In the genomic region with DNA sequence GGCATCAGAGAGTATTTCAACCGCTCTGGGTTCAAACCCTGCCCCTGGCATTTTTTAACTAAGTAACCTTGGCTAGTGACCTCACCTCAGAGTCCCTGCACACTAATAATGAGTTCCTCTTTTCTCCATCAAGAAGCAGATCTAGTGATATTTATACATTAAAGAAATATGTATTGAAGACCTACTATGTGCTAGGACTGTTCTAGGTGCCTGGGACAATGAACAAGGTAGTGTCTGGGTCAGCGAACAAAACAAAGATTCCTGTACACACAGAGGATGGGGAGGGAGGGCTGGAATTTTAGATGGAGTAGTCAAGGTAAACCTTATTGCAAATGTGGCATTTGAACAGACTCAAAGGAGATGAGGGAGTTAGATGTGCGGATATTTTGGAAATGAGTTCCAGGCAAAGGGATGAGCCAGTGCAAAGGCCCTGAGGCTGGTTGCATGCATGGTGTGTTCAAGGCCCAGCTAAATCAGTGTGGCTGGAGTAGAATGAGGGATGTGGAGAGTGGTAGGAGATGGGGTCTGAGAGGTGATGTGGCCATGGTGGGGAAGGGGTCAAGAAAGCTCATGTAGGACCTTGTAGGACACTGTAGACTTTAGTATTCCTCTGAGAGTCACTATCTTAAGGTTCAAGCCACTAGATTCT, we compare ENCODE assay signal across 17 cellular contexts. TPM values are rescaled to one million over a fixed set of nuclear protein-coding genes. Genes with fewer than 3 reads are reported as not detected.
DNase-seq lines count a peak whose midpoint lies in the region; ATAC-seq, FAIRE-seq and TF ChIP-seq lines count a peak whose summit lies in the region.
"Had no signal": no experiment of that assay in that cellular context is flagged by ENCODE, and none has a peak within 500 bp of the region (broad histone marks: within the 10 kb centered on the region; RNA-seq: fewer than 3 reads in every experiment).

No MANE protein-coding gene starts in this region.

- peak overlapping the region; percentile 25 for H2BK120ac ChIP-seq in H1 (replicated peaks; ENCODE audit: low read depth, low read length)

- no peak for TF ChIP-seq POLR2A in GM12891 (IDR thresholded peaks at IDR 0.05; ENCODE audit: low read depth, low read length)
- no peak for TF ChIP-seq POLR2A in H1 (IDR thresholded peaks at IDR 0.05; ENCODE audit: control extremely low read depth in 1 of 2, low read depth in 2 of 2, low read length in 2 of 2)

- H3K79me1 ChIP-seq in H1 (ENCODE audit: low read depth, low read length), result peaks cover 2% of the 10 kb centered on the region; the same call in 1 of the 2 replicates

- peaks cover 12% of the 10 kb centered on the region for H3K23me2 ChIP-seq in H1 (ENCODE audit: low read depth, low read length)

- H3K27me3 ChIP-seq in MM.1S (replicated peaks; ENCODE audit: insufficient read depth, low read length) (no peaks in the 10 kb centered on the region), H1 (replicated peaks in 1 of 4; ENCODE audit: control insufficient read depth in 3 of 4, extremely low read depth in 1 of 4, insufficient read depth in 3 of 4, low read length in 3 of 4) (no peaks in the 10 kb centered on the region)
- H3K27me3 ChIP-seq: BE2C had no signal

- H3K36me3 ChIP-seq in MM.1S (replicated peaks; ENCODE audit: insufficient read depth, low read length), result no peaks in the 10 kb centered on the region
- peaks cover 0 to 35% (median 0%) of the 10 kb centered on the region in 4 experiments; a peak in 3 of 8 replicates for H3K36me3 ChIP-seq in H1 (ENCODE audit: control insufficient read depth in 2 of 4, insufficient read depth in 4 of 4, low read length in 3 of 4)
- H3K36me3 ChIP-seq: BE2C, HAP-1 had no signal

- CTCF ChIA-PET in H1 (lab: Charles Lee; ENCODE audit: partially characterized antibody), result interaction anchor here (1.3 to 2.2 kb wide), 3 partner anchors 11 to 97 kb away, joined by 5 to 7 read pairs (median 5); a partner anchor contains a TSS

- H2BK5ac ChIP-seq in H1 (ENCODE audit: low read depth, low read length), result peak overlapping the region; percentile 2; the same call in 1 of the 2 replicates

- H3K14ac ChIP-seq in H1 (ENCODE audit: insufficient read length), result no peak overlapping the region

- no peak for FAIRE-seq in GM12891 (lab: Jason Lieb, UNC)
- FAIRE-seq in H1 (lab: Jason Lieb, UNC), result no peak
- FAIRE-seq: A204.1 had no signal

- H3K9me3 ChIP-seq in MM.1S (replicated peaks; ENCODE audit: insufficient read depth, low read length) (no peaks in the 10 kb centered on the region), H1 (ENCODE audit: insufficient read depth in 2 of 2, low read depth in 1 of 2, low read length in 1 of 2) (no peaks in the 10 kb centered on the region)
- H3K9me3 ChIP-seq: BE2C, HAP-1 had no signal

- 94% methylated on average over 3 of the region's 3 CpGs; no CpG with 5 or more reads in 1 of the 2 experiments for WGBS in H1 (ENCODE audit: extremely low coverage in 1 of 2, insufficient coverage in 1 of 2, insufficient read length in 1 of 2, insufficient replicate concordance in 2 of 2, low coverage in 1 of 2, low lambda C conversion rate in 2 of 2, missing lambda C conversion rate in 1 of 2), 2 experiments

- peaks cover 28% of the 10 kb centered on the region for H3K4me1 Mint-ChIP-seq in progenitor cell of endocrine pancreas (ENCODE audit: low read depth)
- H3K4me1 Mint-ChIP-seq: CD8-positive, alpha-beta memory T cell had no signal

- H3K4me1 ChIP-seq in MM.1S (ENCODE audit: low read length), result peaks cover 43% of the 10 kb centered on the region
- peaks cover 23 to 42% (median 32%) of the 10 kb centered on the region in 4 experiments for H3K4me1 ChIP-seq in H1 (replicated peaks in 1 of 4; ENCODE audit: control insufficient read depth in 3 of 4, insufficient read depth in 4 of 4, low read length in 3 of 4)

- peak overlapping the region; percentile 24; the same call in 1 of the 2 replicates for H2BK20ac ChIP-seq in H1 (ENCODE audit: low read length)

- no peaks in the 10 kb centered on the region for H4K20me1 ChIP-seq in MM.1S (ENCODE audit: insufficient read depth, low read length)
- H4K20me1 ChIP-seq in H1 (replicated peaks in 1 of 2; ENCODE audit: control insufficient read depth in 1 of 2, insufficient read depth in 2 of 2, low read length in 2 of 2), result no peaks in the 10 kb centered on the region

- no peak overlapping the region; the same call in none of the 2 replicates for H2BK15ac ChIP-seq in H1 (ENCODE audit: low read length)

- H3K27me3 Mint-ChIP-seq in progenitor cell of endocrine pancreas, result no peaks in the 10 kb centered on the region

- POLR2A ChIA-PET in H1 (lab: Charles Lee; ENCODE audit: partially characterized antibody), result interaction anchor here (0.8 to 2.2 kb wide), 5 partner anchors 16 to 61 kb away, joined by 3 to 12 read pairs (median 4); no protein-coding TSS in a partner anchor

- no peak overlapping the region for H3K4me3 ChIP-seq in MM.1S (ENCODE audit: low read length)
- no peak overlapping the region for H3K4me3 ChIP-seq in H1 (ENCODE audit: extremely low read depth in 1 of 4, insufficient read depth in 2 of 4, low read depth in 3 of 4, low read length in 4 of 4)
- H3K4me3 ChIP-seq: GM23338, HAP-1 had no signal

- no peak overlapping the region for H4K8ac ChIP-seq in H1 (ENCODE audit: extremely low read depth, insufficient read depth, low read length)

- no peak overlapping the region for H3K27ac ChIP-seq in MM.1S (ENCODE audit: low read length)
- no peak overlapping the region for H3K27ac ChIP-seq in H1 (ENCODE audit: low read depth, low read length)
- H3K27ac ChIP-seq: C4-2B, HL-60 had no signal

- peaks cover 24% of the 10 kb centered on the region for H3F3A ChIP-seq in MM.1S (ENCODE audit: insufficient read depth, low read length)

- no peak overlapping the region for H3K4me3 Mint-ChIP-seq in progenitor cell of endocrine pancreas (ENCODE audit: low read depth)
- H3K4me3 Mint-ChIP-seq: CD8-positive, alpha-beta memory T cell; GM23338; HFFc6 had no signal

- no peak for TF ChIP-seq EP300 in H1 (IDR thresholded peaks at IDR 0.05; ENCODE audit: borderline replicate concordance in 1 of 2, low read depth in 2 of 2, low read length in 2 of 2)

- H3K18ac ChIP-seq in H1 (ENCODE audit: extremely low read depth, low read length), result peak overlapping the region; percentile 34; the same call in 1 of the 2 replicates

- H2AFZ ChIP-seq in MM.1S (ENCODE audit: low read length) (0 out of 2 replicates have a peak overlapping the region, but pooled peaks have one; percentile 57), H1 (ENCODE audit: low read length) (no peak overlapping the region)
- H2AFZ ChIP-seq: GM23338 had no signal

- H3K9ac ChIP-seq in MM.1S (ENCODE audit: low read length), result no peak overlapping the region
- H3K9ac ChIP-seq in H1 (replicated peaks in 1 of 4; ENCODE audit: extremely low read depth in 1 of 4, low read depth in 3 of 4, low read length in 3 of 4), result no peak overlapping the region

- H3K27ac Mint-ChIP-seq in progenitor cell of endocrine pancreas, result peak overlapping the region; percentile 75
- H3K27ac Mint-ChIP-seq: CD8-positive, alpha-beta memory T cell; GM23338; HFFc6 had no signal

- no peaks in the 10 kb centered on the region for H3K9me3 Mint-ChIP-seq in progenitor cell of endocrine pancreas (ENCODE audit: low read depth)
- H3K9me3 Mint-ChIP-seq: CD8-positive, alpha-beta memory T cell; HFFc6 had no signal

- peak overlapping the region; percentile 75 for H4K91ac ChIP-seq in H1 (replicated peaks; ENCODE audit: insufficient read length, low read length)

- H3K4me2 ChIP-seq in MM.1S (ENCODE audit: low read depth, low read length) (no peak overlapping the region), H1 (ENCODE audit: insufficient read depth in 1 of 2, low read depth in 2 of 2, low read length in 2 of 2) (no peak overlapping the region)
- H3K4me2 ChIP-seq: GM23338 had no signal

- peak overlapping the region; percentile 58 for H3K4ac ChIP-seq in H1 (replicated peaks; ENCODE audit: insufficient read length, low read depth, low read length)

- H3K79me2 ChIP-seq in MM.1S (ENCODE audit: low read length), result no peaks in the 10 kb centered on the region
- peaks cover 10 to 12% of the 10 kb centered on the region in 2 experiments for H3K79me2 ChIP-seq in H1 (ENCODE audit: control insufficient read depth in 1 of 2, insufficient read depth in 2 of 2, low read length in 2 of 2)

- ATAC-seq in GM21526 (IDR thresholded peaks at IDR 0.05; ENCODE audit: low FRiP score, unreplicated experiment), result no peak
- ATAC-seq: GM23338 had no signal

- H2BK12ac ChIP-seq in H1 (ENCODE audit: low read depth, low read length), result peak overlapping the region; percentile 86

- H2AK5ac ChIP-seq in H1 (ENCODE audit: low read depth, low read length), result peak overlapping the region; percentile 47; the same call in 1 of the 2 replicates

- no peaks in the 10 kb centered on the region for H3K36me3 Mint-ChIP-seq in progenitor cell of endocrine pancreas (ENCODE audit: insufficient read depth)
- H3K36me3 Mint-ChIP-seq: CD8-positive, alpha-beta memory T cell had no signal

- H3K56ac ChIP-seq in H1 (replicated peaks; ENCODE audit: insufficient read length, low read depth, low read length), result no peak overlapping the region

- TF ChIP-seq CTCF in MM.1S (IDR thresholded peaks at IDR 0.05; ENCODE audit: low read length), result no peak
- TF ChIP-seq CTCF in H1 (IDR thresholded peaks at IDR 0.05; ENCODE audit: control extremely low read depth in 1 of 3, insufficient read depth in 1 of 3, low read depth in 1 of 3, low read length in 3 of 3), result no peak
- TF ChIP-seq CTCF in progenitor cell of endocrine pancreas (IDR thresholded peaks at IDR 0.05; ENCODE audit: unreplicated experiment), result no peak

- DNase-seq in GM12891 (ENCODE audit: insufficient read length, low spot score) (no peak), MM.1S (no peak), H1 (ENCODE audit: low read depth in 1 of 2, low spot score in 2 of 2) (no peak), progenitor cell of endocrine pancreas (ENCODE audit: low spot score, unreplicated experiment) (no peak), COLO829 (ENCODE audit: low spot score) (no peak), NCI-H510A treated with DMSO at 0.1 percent for 48 hours (lab: John Stamatoyannopoulos, UW) (no peak)
- DNase-seq: BE2C; CD8-positive, alpha-beta memory T cell; DMS 273 treated with DMSO at 0.1 percent for 48 hours; HFFc6; KBM-7 had no signal

- no peak overlapping the region for H4K5ac ChIP-seq in H1 (ENCODE audit: insufficient read length, low read depth, low read length)

- H3K23ac ChIP-seq in H1 (ENCODE audit: insufficient read length), result no peak overlapping the region

- H3K9me2 ChIP-seq in MM.1S (replicated peaks; ENCODE audit: insufficient read depth, low read length), result no peaks in the 10 kb centered on the region

- TF ChIP-seq RAD21 in H1 (IDR thresholded peaks at IDR 0.05 in 1 of 2, conservative IDR thresholded peaks at IDR 0.05 in 1 of 2; ENCODE audit: low read depth in 2 of 2, low read length in 2 of 2), result no peak

RNA-seq across cellular contexts. Expression of a gene that starts 57.6 kb away (rescaled TPM):
- polyA plus RNA-seq in GM12891 (2012; ENCODE audit: low read depth, missing spikeins), result 0.18 TPM
- 246 TPM in 2 replicates for total RNA-seq in H1 (2021; fragmentation: NEBNext Ultra II Directional; extraction: Animal tissue kit (Norgen Biotek cat#: 25700))
- 176 and 280 TPM in 2 replicates for polyA plus RNA-seq in H1 (2011; rRNA removed)
- 156 TPM for polyA plus RNA-seq in H1 (2011; cell fraction: cytosol; rRNA removed)
- polyA plus RNA-seq in H1 (2011; cell fraction: nucleus; rRNA removed), result 238 TPM
- polyA plus RNA-seq in H1 (2012, experiment 1 of 2), result 145 to 162 TPM (median 157 TPM) in 4 replicates
- polyA plus RNA-seq in H1 (2012, experiment 2 of 2), result 136 TPM
- 295 TPM for polyA plus RNA-seq in H1 (2013, experiment 1 of 2)
- polyA plus RNA-seq in H1 (2013, experiment 2 of 2), result 302 TPM
- polyA minus RNA-seq in H1 (2011; rRNA and poly(A)+ RNA removed), result 158 and 159 TPM in 2 replicates
- polyA minus RNA-seq in H1 (2011; cell fraction: cytosol; rRNA and poly(A)+ RNA removed), result 315 TPM
- 207 TPM for polyA minus RNA-seq in H1 (2011; cell fraction: nucleus; rRNA and poly(A)+ RNA removed)
- total RNA-seq in progenitor cell of endocrine pancreas, result 74.2 and 74.4 TPM in 2 replicates
- polyA plus RNA-seq: CD8-positive, alpha-beta memory T cell had no signal
